ENCODE assay signal across 1 cellular context in genomic region chr4:8599657-8600056, GRCh38.
TF ChIP-seq lines count a peak whose summit lies in the region.

No MANE protein-coding gene starts in this region.

TF ChIP-seq in HepG2, 621 proteins besides CTCF, POLR2A, EP300 and RAD21:
- TF ChIP-seq CREB1 (IDR thresholded peaks at IDR 0.05) (0 out of 2 replicates have a peak, but pooled peaks have one; percentile 34), CREB1 (CRISPR knock-in tag; IDR thresholded peaks at IDR 0.05) (no peak), ZNF431 (CRISPR knock-in tag; IDR thresholded peaks at IDR 0.05; ENCODE audit: borderline replicate concordance, low read depth) (no peak)
